23 cellular contexts compared by ENCODE assay signal in genomic region chr15:84865074-84865569, GRCh38. TPM values are rescaled to one million over a fixed set of nuclear protein-coding genes. Genes with fewer than 3 reads are reported as not detected.
DNase-seq lines count a peak whose midpoint lies in the region; ATAC-seq and TF ChIP-seq lines count a peak whose summit lies in the region.
"Had no signal": no experiment of that assay in that cellular context is flagged by ENCODE, and none has a peak within 500 bp of the region (broad histone marks: within the 10 kb centered on the region; RNA-seq: fewer than 3 reads in every experiment).

No MANE protein-coding gene starts in this region.

- peaks cover 3% of the 10 kb centered on the region for H3K27me3 Mint-ChIP-seq in nephron progenitor cell (ENCODE audit: low read depth, poor library complexity)
- H3K27me3 Mint-ChIP-seq: CD4-positive, alpha-beta memory T cell had no signal

- no peak for TF ChIP-seq CTCF in left ventricle myocardium inferior (IDR thresholded peaks at IDR 0.05; ENCODE audit: borderline replicate concordance)
- no peak for TF ChIP-seq CTCF in nephron progenitor cell (IDR thresholded peaks at IDR 0.05)
- TF ChIP-seq CTCF in thoracic aorta (IDR thresholded peaks at IDR 0.05) = no peak

- H3K4me3 Mint-ChIP-seq in nephron progenitor cell = no peak overlapping the region
- H3K4me3 Mint-ChIP-seq: CD14-positive monocyte; CD4-positive, alpha-beta memory T cell; GM23338; H9; HFFc6 had no signal

- no peaks in the 10 kb centered on the region for H3K4me1 Mint-ChIP-seq in nephron progenitor cell
- H3K4me1 Mint-ChIP-seq: CD4-positive, alpha-beta memory T cell; GM23338; H9 had no signal

- H3K27ac ChIP-seq in left ventricle myocardium inferior (replicated peaks) = peak overlapping the region; percentile 73
- peak overlapping the region; percentile 52 to 53 for H3K27ac ChIP-seq in thoracic aorta
- H3K27ac ChIP-seq: 22Rv1; BLaER1 treated with 17β-estradiol and CSF1 and Interleukin-3, amounts not matched to agents 10 nM and 100 nM had no signal

- DNase-seq in left ventricle myocardium inferior (no peak), left cardiac atrium (no peak), nephron progenitor cell (no peak), thoracic aorta (ENCODE audit: low spot score) (no peak), AML-193 (lab: John Stamatoyannopoulos, UW) (no peak), HCEC 1CT (no peak)
- DNase-seq: BE2C; Calu3; CD4-positive, alpha-beta memory T cell; COR-L47; DMS53; DMS79 treated with DMSO at 0.1 percent for 48 hours; GF-D8; H9; HFFc6 had no signal

- H3K36me3 ChIP-seq in left ventricle myocardium inferior (peaks cover 55% of the 10 kb centered on the region), thoracic aorta (peaks cover 42% of the 10 kb centered on the region)
- H3K36me3 ChIP-seq: BE2C; BLaER1 treated with 17β-estradiol and CSF1 and Interleukin-3, amounts not matched to agents 10 nM and 100 nM had no signal

- H3K9me3 ChIP-seq in left ventricle myocardium inferior (replicated peaks) = no peaks in the 10 kb centered on the region
- H3K9me3 ChIP-seq in thoracic aorta = no peaks in the 10 kb centered on the region
- H3K9me3 ChIP-seq: BE2C; BLaER1 treated with 17β-estradiol and CSF1 and Interleukin-3, amounts not matched to agents 10 nM and 100 nM had no signal

- ATAC-seq in left cardiac atrium (no peak), thoracic aorta (ENCODE audit: insufficient number of reproducible peaks, low FRiP score, low read depth) (no peak), GM21576 (IDR thresholded peaks at IDR 0.05; ENCODE audit: unreplicated experiment) (no peak), GM18870 (IDR thresholded peaks at IDR 0.05; ENCODE audit: unreplicated experiment) (no peak)
- ATAC-seq: GM23338 had no signal

- H3K36me3 Mint-ChIP-seq in nephron progenitor cell (ENCODE audit: low read depth) = peaks cover 6% of the 10 kb centered on the region
- H3K36me3 Mint-ChIP-seq: CD14-positive monocyte; CD4-positive, alpha-beta memory T cell had no signal

- no peaks in the 10 kb centered on the region for H3K9me3 Mint-ChIP-seq in nephron progenitor cell
- H3K9me3 Mint-ChIP-seq: CD4-positive, alpha-beta memory T cell; GM23338; H9; HFFc6 had no signal

- H3K4me1 ChIP-seq in left ventricle myocardium inferior = peaks cover 42% of the 10 kb centered on the region
- peaks cover 16 to 29% of the 10 kb centered on the region in 2 donors for H3K4me1 ChIP-seq in thoracic aorta (ENCODE audit: control insufficient read depth in 1 of 2, low read depth in 2 of 2)
- H3K4me1 ChIP-seq: BE2C had no signal

- intact Hi-C loops in left ventricle myocardium inferior (cut with micrococcal nuclease) (no loop called here), left cardiac atrium (cut with DNase I) (loop anchor here (5.0 kb wide), 1 partner anchor 62 kb away; no protein-coding TSS in a partner anchor)

- H3K4me3 ChIP-seq in left ventricle myocardium inferior (no peak overlapping the region), thoracic aorta (no peak overlapping the region)
- H3K4me3 ChIP-seq: BLaER1 treated with 17β-estradiol and CSF1 and Interleukin-3, amounts not matched to agents 10 nM and 100 nM; GM23338 had no signal

- H3K27ac Mint-ChIP-seq in nephron progenitor cell = peak overlapping the region; percentile 12
- H3K27ac Mint-ChIP-seq: CD14-positive monocyte; CD4-positive, alpha-beta memory T cell; GM23338; HFFc6 had no signal

- H3K27me3 ChIP-seq in left ventricle myocardium inferior (ENCODE audit: low read depth) = no peaks in the 10 kb centered on the region
- no peaks in the 10 kb centered on the region for H3K27me3 ChIP-seq in thoracic aorta (replicated peaks; ENCODE audit: insufficient read depth)
- H3K27me3 ChIP-seq: BE2C; BLaER1 treated with 17β-estradiol and CSF1 and Interleukin-3, amounts not matched to agents 10 nM and 100 nM had no signal

RNA-seq across cellular contexts. Expression of gene SLC28A1, which starts 19.3 kb away (rescaled TPM):
- 0.91 TPM for total RNA-seq in left ventricle myocardium inferior
- total RNA-seq in left cardiac atrium = under 1 TPM; 0.13 to 0.18 TPM
- total RNA-seq in thoracic aorta = 1 to 10 TPM in 1 of 2 donors, under 1 TPM in 1; 0.41 to 1.6 TPM
- total RNA-seq: CD4-positive, alpha-beta memory T cell; Daoy; G401; GM23338; HFFc6 had no signal

RNA-seq across cellular contexts. Expression of gene ALPK3, which starts 48.0 kb away (rescaled TPM):
- total RNA-seq in left ventricle myocardium inferior = 181 TPM
- 10 to 100 TPM; 59.9 to 75.7 TPM for total RNA-seq in left cardiac atrium
- 10 to 100 TPM; 56.9 to 81.1 TPM for total RNA-seq in thoracic aorta
